Comparison of ENCODE assay signal across 1 cellular context in genomic region chr9:34256987-34257585, GRCh38.
TF ChIP-seq lines count a peak whose summit lies in the region.

No MANE protein-coding gene starts in this region.

TF ChIP-seq in SK-N-SH treated with all-trans-retinoic acid at 6 μM for 48 hours, 23 proteins besides CTCF, POLR2A, EP300 and RAD21 (continued from another document):
- TF ChIP-seq POU6F1 (CRISPR knock-in tag; IDR thresholded peaks at IDR 0.05; ENCODE audit: borderline replicate concordance, low read depth) (no peak), TOX (CRISPR knock-in tag; IDR thresholded peaks at IDR 0.05; ENCODE audit: borderline replicate concordance) (no peak), ZNF8 (CRISPR knock-in tag; IDR thresholded peaks at IDR 0.05) (no peak), ESRRG (CRISPR knock-in tag; IDR thresholded peaks at IDR 0.05) (no peak), SNAI2 (CRISPR knock-in tag; IDR thresholded peaks at IDR 0.05) (no peak), CSDC2 (CRISPR knock-in tag; IDR thresholded peaks at IDR 0.05) (no peak)
- TF ChIP-seq, protein P1, sequence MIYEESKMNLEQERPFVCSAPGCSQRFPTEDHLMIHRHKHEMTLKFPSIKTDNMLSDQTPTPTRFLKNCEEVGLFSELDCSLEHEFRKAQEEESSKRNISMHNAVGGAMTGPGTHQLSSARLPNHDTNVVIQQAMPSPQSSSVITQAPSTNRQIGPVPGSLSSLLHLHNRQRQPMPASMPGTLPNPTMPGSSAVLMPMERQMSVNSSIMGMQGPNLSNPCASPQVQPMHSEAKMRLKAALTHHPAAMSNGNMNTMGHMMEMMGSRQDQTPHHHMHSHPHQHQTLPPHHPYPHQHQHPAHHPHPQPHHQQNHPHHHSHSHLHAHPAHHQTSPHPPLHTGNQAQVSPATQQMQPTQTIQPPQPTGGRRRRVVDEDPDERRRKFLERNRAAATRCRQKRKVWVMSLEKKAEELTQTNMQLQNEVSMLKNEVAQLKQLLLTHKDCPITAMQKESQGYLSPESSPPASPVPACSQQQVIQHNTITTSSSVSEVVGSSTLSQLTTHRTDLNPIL (CRISPR knock-in tag; IDR thresholded peaks at IDR 0.05; ENCODE audit: low read depth) = no peak
TF ChIP-seq in SK-N-SH treated with all-trans-retinoic acid at 6 μM for 48 hours: peak in this region for 0.
